In the genomic region with DNA sequence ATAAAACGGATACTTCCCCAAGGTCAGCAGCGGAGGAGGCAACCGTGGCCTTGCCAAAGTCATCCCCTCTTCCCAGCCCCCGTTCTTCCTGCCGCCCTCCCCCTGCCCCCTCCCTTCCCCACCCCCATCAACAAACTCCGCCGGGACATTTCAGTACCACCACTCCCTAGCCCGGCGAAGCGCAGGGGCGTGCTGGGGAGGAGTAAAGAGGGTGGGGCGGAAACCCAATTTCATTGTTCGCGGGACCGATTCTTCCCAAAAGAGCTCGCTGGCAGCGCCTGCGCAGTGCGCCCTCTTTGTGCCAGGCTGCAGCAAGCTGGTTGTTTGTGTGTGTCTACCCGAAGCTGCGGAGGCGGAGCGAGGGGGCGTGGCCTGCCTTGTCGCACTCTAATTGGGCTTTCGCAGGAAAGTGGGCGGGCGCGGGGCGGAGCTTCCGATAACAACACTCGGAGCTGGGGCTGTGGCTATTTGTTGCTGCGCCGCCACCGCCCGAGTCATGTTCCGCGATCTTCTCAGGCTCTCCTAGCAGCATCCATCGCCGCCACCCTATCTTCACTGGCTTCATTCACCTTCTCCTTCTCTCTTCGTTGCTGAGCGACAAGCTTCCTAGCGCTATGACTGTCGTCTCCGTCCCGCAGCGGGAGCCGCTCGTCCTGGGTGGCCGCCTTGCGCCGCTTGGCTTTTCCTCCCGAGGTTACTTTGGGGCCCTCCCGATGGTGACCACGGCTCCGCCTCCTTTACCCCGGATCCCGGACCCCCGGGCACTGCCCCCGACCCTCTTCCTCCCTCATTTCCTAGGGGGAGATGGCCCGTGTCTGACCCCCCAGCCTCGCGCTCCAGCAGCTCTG, we compare ENCODE assay signal across 8 cellular contexts. TPM values are rescaled to one million over a fixed set of nuclear protein-coding genes. Genes with fewer than 3 reads are reported as not detected.
DNase-seq lines count a peak whose midpoint lies in the region; ATAC-seq and TF ChIP-seq lines count a peak whose summit lies in the region.

Gene PNRC1 (plus strand): TSS at position 471 of the 848 bp plus-strand sequence. CDS start 144 bp downstream, at position 615.

- peaks cover 5% of the 10 kb centered on the region for H3K4me1 ChIP-seq in ACC112 (ENCODE audit: control insufficient read depth, insufficient read depth, low read length, unreplicated experiment)
- H3K4me1 ChIP-seq in breast epithelium = peaks cover 0 to 3% of the 10 kb centered on the region in 2 donors

- TF ChIP-seq CTCF in VCaP (conservative IDR thresholded peaks at IDR 0.05) (no peak), breast epithelium (IDR thresholded peaks at IDR 0.05) (no peak)

- intact Hi-C loops in breast epithelium (cut with DNase I; ENCODE audit: low total_unique reads) = loop anchor here (10.0 kb wide), 1 partner anchor 46 kb away; no protein-coding TSS in a partner anchor

- H3K27ac ChIP-seq in ACC112 (ENCODE audit: low read depth, low read length) (peak within 1 kb of the TSS; percentile 99), VCaP (peak within 1 kb of the TSS; percentile 99), breast epithelium (peak within 1 kb of the TSS; percentile 96 to 100), skin epidermis (peak within 1 kb of the TSS; percentile 96 to 100 (median 99))

- H3K9me3 ChIP-seq in breast epithelium = no peaks in the 10 kb centered on the region
- no peaks in the 10 kb centered on the region for H3K9me3 ChIP-seq in iPS-18c (ENCODE audit: control insufficient read depth, insufficient read depth, low read length)

- H3K4me3 ChIP-seq in ACC112 (ENCODE audit: low read depth, low read length) (peak within 1 kb of the TSS; percentile 96), breast epithelium (peak within 1 kb of the TSS; percentile 74 to 100 (median 96)), iPS-18c (ENCODE audit: insufficient read depth, low read depth, low read length) (peak within 1 kb of the TSS; percentile 90), skin epidermis (peak within 1 kb of the TSS; percentile 68 to 100 (median 95))

- TF ChIP-seq POLR2A in breast epithelium (IDR thresholded peaks at IDR 0.05) = peak; percentile 99

- peaks cover 43% of the 10 kb centered on the region for H3K79me2 ChIP-seq in ACC112 (ENCODE audit: control insufficient read depth, insufficient read depth, low read length, unreplicated experiment)

- peak within 1 kb of the TSS; percentile 62 for H2AFZ ChIP-seq in ACC112 (ENCODE audit: low read length, unreplicated experiment)

- peaks cover 34% of the 10 kb centered on the region for H3K36me3 ChIP-seq in ACC112 (ENCODE audit: insufficient read depth, low read length)
- no peaks in the 10 kb centered on the region for H3K36me3 ChIP-seq in breast epithelium

- H3K27me3 ChIP-seq in ACC112 (ENCODE audit: insufficient read depth, low read length) (no peaks in the 10 kb centered on the region), breast epithelium (no peaks in the 10 kb centered on the region)

- ATAC-seq in GM18870 (IDR thresholded peaks at IDR 0.05; ENCODE audit: unreplicated experiment) (peak; percentile 86), HG03135 (IDR thresholded peaks at IDR 0.05; ENCODE audit: unreplicated experiment) (peak; percentile 78)

- DNase-seq in NCI-H2196 treated with DMSO at 0.1 percent for 48 hours (lab: John Stamatoyannopoulos, UW; ENCODE audit: unreplicated experiment) (peak; percentile 94), breast epithelium (ENCODE audit: low spot score in 2 of 2) (peak; percentile 100)

RNA-seq across cellular contexts. Expression of gene PNRC1, which starts in this region (rescaled TPM):
- 100 to 1,000 TPM; 221 to 290 (median 230) TPM for total RNA-seq in breast epithelium

Comparison
In these comparisons a context has a peak if more than half of its experiments do, and no peak if none do; other contexts are left out.
1. Peak in every context shown above with its lines: DNase-seq, ATAC-seq, H3K4me3 ChIP-seq and H3K27ac ChIP-seq.